ENCODE assay signal across 8 cellular contexts in the genomic region with DNA sequence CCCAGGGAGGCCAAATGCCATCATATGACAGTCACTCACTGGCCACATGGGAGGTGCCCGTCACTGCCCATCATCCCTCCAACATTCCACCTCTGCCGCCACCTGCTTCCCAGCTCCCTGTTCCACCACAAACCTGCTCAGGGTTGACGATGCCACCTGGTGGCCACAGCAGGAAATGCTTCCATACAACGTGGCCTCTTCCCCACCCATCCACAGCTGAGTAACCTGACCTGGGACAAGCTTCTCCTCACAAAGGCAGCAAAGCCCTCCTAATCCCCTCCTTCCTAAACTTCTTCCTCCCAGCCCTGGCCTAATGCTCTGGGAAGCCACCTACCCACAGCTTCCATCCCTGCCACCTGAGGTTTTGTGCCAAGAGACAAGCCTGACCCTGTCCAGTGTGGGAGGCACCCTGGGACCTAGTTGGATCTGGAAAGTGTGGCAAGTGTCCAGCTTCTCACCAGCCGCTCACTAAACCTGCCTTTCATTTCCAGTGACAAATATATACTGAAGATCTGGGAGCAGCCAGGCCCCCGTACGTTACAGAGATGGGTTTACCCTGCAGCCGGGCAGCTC. TPM values are rescaled to one million over a fixed set of nuclear protein-coding genes. Genes with fewer than 3 reads are reported as not detected.
DNase-seq lines count a peak whose midpoint lies in the region; ATAC-seq and TF ChIP-seq lines count a peak whose summit lies in the region.

No MANE protein-coding gene starts in this region.

- DNase-seq in NCI-H510A treated with DMSO at 0.1 percent for 48 hours (lab: John Stamatoyannopoulos, UW) (peak; percentile 29), NCI-H510A (lab: John Stamatoyannopoulos, UW) (no peak), KBM-7 (peak; percentile 71), astrocyte of the cerebellum (ENCODE audit: low read depth) (no peak), KG1 (lab: John Stamatoyannopoulos, UW) (no peak)

- TF ChIP-seq CTCF in astrocyte of the cerebellum (IDR thresholded peaks at IDR 0.05; ENCODE audit: low read depth, low read length, missing control alignments), result peak; percentile 54
- peak; percentile 42 for TF ChIP-seq CTCF in liver (IDR thresholded peaks at IDR 0.05; ENCODE audit: low read depth, low read length, missing input control)

- peaks cover 6 to 15% (median 10%) of the 10 kb centered on the region in 4 donors for H3K4me1 ChIP-seq in liver (ENCODE audit: control insufficient read depth in 4 of 4, insufficient read depth in 4 of 4, low read length in 3 of 4)

- H3K27ac ChIP-seq in liver (ENCODE audit: low read depth in 1 of 2, low read length in 2 of 2), result no peak overlapping the region

- peaks cover 0 to 4% (median under 1%) of the 10 kb centered on the region in 4 donors for H3K27me3 ChIP-seq in liver (ENCODE audit: control insufficient read depth in 4 of 4, insufficient read depth in 4 of 4, low read length in 3 of 4)

- peak in 1 of 2 donors; percentile 60 for TF ChIP-seq RAD21 in liver (IDR thresholded peaks at IDR 0.05)

- H3K4me3 ChIP-seq in astrocyte of the cerebellum (ENCODE audit: low read depth, low read length), result no peak overlapping the region
- H3K4me3 ChIP-seq in liver (ENCODE audit: low read depth in 1 of 3, low read length in 3 of 3), result no peak overlapping the region

- peaks cover 0 to 5% (median 1%) of the 10 kb centered on the region in 4 donors for H3K9me3 ChIP-seq in liver (ENCODE audit: control insufficient read depth in 4 of 4, low read length in 3 of 4)

- WGBS in liver, result 63% methylated on average over 8 of the region's 8 CpGs

- no peak overlapping the region for H3K9ac ChIP-seq in liver (ENCODE audit: low read depth in 1 of 2, low read length in 2 of 2)

- H3K36me3 ChIP-seq in liver (ENCODE audit: control insufficient read depth in 4 of 4, insufficient read depth in 3 of 4, low read depth in 1 of 4, low read length in 3 of 4), result no peaks in the 10 kb centered on the region

- in situ Hi-C loops in KBM-7 (cut with MboI; ENCODE audit: low pct_unique_long_range_greater_than_20kb, low sequenced_read_pairs), result no loop called here
- in situ Hi-C loops in astrocyte of the cerebellum (cut with HindIII; ENCODE audit: low sequenced_read_pairs), result no loop called here

- ATAC-seq in HG03045 (IDR thresholded peaks at IDR 0.05; ENCODE audit: unreplicated experiment) (no peak), GM21619 (IDR thresholded peaks at IDR 0.05; ENCODE audit: unreplicated experiment) (no peak)

TF ChIP-seq in liver, 16 proteins besides CTCF, POLR2A, EP300 and RAD21:
- no peak for TF ChIP-seq HNF4G (IDR thresholded peaks at IDR 0.05)
- TF ChIP-seq, protein P1, sequence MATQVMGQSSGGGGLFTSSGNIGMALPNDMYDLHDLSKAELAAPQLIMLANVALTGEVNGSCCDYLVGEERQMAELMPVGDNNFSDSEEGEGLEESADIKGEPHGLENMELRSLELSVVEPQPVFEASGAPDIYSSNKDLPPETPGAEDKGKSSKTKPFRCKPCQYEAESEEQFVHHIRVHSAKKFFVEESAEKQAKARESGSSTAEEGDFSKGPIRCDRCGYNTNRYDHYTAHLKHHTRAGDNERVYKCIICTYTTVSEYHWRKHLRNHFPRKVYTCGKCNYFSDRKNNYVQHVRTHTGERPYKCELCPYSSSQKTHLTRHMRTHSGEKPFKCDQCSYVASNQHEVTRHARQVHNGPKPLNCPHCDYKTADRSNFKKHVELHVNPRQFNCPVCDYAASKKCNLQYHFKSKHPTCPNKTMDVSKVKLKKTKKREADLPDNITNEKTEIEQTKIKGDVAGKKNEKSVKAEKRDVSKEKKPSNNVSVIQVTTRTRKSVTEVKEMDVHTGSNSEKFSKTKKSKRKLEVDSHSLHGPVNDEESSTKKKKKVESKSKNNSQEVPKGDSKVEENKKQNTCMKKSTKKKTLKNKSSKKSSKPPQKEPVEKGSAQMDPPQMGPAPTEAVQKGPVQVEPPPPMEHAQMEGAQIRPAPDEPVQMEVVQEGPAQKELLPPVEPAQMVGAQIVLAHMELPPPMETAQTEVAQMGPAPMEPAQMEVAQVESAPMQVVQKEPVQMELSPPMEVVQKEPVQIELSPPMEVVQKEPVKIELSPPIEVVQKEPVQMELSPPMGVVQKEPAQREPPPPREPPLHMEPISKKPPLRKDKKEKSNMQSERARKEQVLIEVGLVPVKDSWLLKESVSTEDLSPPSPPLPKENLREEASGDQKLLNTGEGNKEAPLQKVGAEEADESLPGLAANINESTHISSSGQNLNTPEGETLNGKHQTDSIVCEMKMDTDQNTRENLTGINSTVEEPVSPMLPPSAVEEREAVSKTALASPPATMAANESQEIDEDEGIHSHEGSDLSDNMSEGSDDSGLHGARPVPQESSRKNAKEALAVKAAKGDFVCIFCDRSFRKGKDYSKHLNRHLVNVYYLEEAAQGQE (IDR thresholded peaks at IDR 0.05), result no peak
- TF ChIP-seq, protein P2, sequence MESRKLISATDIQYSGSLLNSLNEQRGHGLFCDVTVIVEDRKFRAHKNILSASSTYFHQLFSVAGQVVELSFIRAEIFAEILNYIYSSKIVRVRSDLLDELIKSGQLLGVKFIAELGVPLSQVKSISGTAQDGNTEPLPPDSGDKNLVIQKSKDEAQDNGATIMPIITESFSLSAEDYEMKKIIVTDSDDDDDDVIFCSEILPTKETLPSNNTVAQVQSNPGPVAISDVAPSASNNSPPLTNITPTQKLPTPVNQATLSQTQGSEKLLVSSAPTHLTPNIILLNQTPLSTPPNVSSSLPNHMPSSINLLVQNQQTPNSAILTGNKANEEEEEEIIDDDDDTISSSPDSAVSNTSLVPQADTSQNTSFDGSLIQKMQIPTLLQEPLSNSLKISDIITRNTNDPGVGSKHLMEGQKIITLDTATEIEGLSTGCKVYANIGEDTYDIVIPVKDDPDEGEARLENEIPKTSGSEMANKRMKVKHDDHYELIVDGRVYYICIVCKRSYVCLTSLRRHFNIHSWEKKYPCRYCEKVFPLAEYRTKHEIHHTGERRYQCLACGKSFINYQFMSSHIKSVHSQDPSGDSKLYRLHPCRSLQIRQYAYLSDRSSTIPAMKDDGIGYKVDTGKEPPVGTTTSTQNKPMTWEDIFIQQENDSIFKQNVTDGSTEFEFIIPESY (IDR thresholded peaks at IDR 0.05), result no peak
- no peak for TF ChIP-seq RXRA (IDR thresholded peaks at IDR 0.05)
- TF ChIP-seq, protein P3, sequence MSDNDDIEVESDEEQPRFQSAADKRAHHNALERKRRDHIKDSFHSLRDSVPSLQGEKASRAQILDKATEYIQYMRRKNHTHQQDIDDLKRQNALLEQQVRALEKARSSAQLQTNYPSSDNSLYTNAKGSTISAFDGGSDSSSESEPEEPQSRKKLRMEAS (IDR thresholded peaks at IDR 0.05), result no peak
- no peak for TF ChIP-seq YY1 (IDR thresholded peaks at IDR 0.05)
- no peak for TF ChIP-seq FOXA2 (IDR thresholded peaks at IDR 0.05)
- no peak for TF ChIP-seq JUND (IDR thresholded peaks at IDR 0.05)
- no peak for TF ChIP-seq SP1 (IDR thresholded peaks at IDR 0.05)
- no peak for TF ChIP-seq FOXA1 (IDR thresholded peaks at IDR 0.05)
- TF ChIP-seq EGR1 (IDR thresholded peaks at IDR 0.05; ENCODE audit: low read depth in 2 of 2), result no peak
- no peak for TF ChIP-seq NR2F2 (IDR thresholded peaks at IDR 0.05)
- TF ChIP-seq GABPA (IDR thresholded peaks at IDR 0.05 in 1 of 2, conservative IDR thresholded peaks at IDR 0.05 in 1 of 2), result no peak
- no peak for TF ChIP-seq HNF4A (conservative IDR thresholded peaks at IDR 0.05)
- no peak for TF ChIP-seq TAF1 (conservative IDR thresholded peaks at IDR 0.05)
- TF ChIP-seq, protein P4, sequence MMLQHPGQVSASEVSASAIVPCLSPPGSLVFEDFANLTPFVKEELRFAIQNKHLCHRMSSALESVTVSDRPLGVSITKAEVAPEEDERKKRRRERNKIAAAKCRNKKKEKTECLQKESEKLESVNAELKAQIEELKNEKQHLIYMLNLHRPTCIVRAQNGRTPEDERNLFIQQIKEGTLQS (IDR thresholded peaks at IDR 0.05), result no peak

RNA-seq across cellular contexts. Expression of a gene that starts 4.3 kb away (rescaled TPM):
- total RNA-seq in liver, result under 1 TPM; 0.17 to 0.37 TPM
- polyA plus RNA-seq in liver, result under 1 TPM; 0.13 to 0.42 TPM

Comparison
In these comparisons a context has a peak if more than half of its experiments do, and no peak if none do; other contexts are left out.
1. DNase-seq: peak in NCI-H510A treated with DMSO at 0.1 percent for 48 hours (single experiment) and KBM-7 (single experiment); none in NCI-H510A (single experiment), astrocyte of the cerebellum (single experiment) and KG1 (single experiment).